ENCODE assay signal across 18 cellular contexts in genomic region chr1:64839270-64839669, GRCh38.
DNase-seq lines count a peak whose midpoint lies in the region; ATAC-seq and TF ChIP-seq lines count a peak whose summit lies in the region.
"Had no signal": no experiment of that assay in that cellular context is flagged by ENCODE, and none has a peak within 500 bp of the region (broad histone marks: within the 10 kb centered on the region; RNA-seq: fewer than 3 reads in every experiment).

No MANE protein-coding gene starts in this region.

- no peak overlapping the region for H3K4me3 Mint-ChIP-seq in activated naive CD8-positive, alpha-beta T cell treated with anti-CD3 and anti-CD28 coated beads for 36 hours
- H3K4me3 Mint-ChIP-seq in activated naive CD8-positive, alpha-beta T cell treated with anti-CD3 and anti-CD28 coated beads, Interleukin-2, amount 50 U/mL, for 24 hours, result no peak overlapping the region
- H3K4me3 Mint-ChIP-seq in T-helper 17 cell, result no peak overlapping the region
- no peak overlapping the region for H3K4me3 Mint-ChIP-seq in memory B cell
- H3K4me3 Mint-ChIP-seq in stimulated activated effector memory CD8-positive, alpha-beta T cell treated with anti-CD3 and anti-CD28 coated beads, Interleukin-12 subunit alpha, Interleukin-12 subunit beta, amount 100 ng/mL, for 72 hours, result no peak overlapping the region

- H3K27me3 ChIP-seq in hepatocyte (no peaks in the 10 kb centered on the region), A673 (replicated peaks; ENCODE audit: insufficient read depth, low read depth, low read length, poor library complexity) (no peaks in the 10 kb centered on the region)

- no peaks in the 10 kb centered on the region for H3K9me3 Mint-ChIP-seq in activated naive CD8-positive, alpha-beta T cell treated with anti-CD3 and anti-CD28 coated beads for 36 hours
- no peaks in the 10 kb centered on the region for H3K9me3 Mint-ChIP-seq in activated naive CD8-positive, alpha-beta T cell treated with anti-CD3 and anti-CD28 coated beads, Interleukin-2, amount 50 U/mL, for 24 hours
- H3K9me3 Mint-ChIP-seq in memory B cell, result no peaks in the 10 kb centered on the region
- H3K9me3 Mint-ChIP-seq in stimulated activated effector memory CD8-positive, alpha-beta T cell treated with anti-CD3 and anti-CD28 coated beads, Interleukin-12 subunit alpha, Interleukin-12 subunit beta, amount 100 ng/mL, for 72 hours, result no peaks in the 10 kb centered on the region

- no peak for TF ChIP-seq CTCF in hepatocyte (IDR thresholded peaks at IDR 0.05; ENCODE audit: poor library complexity)
- no peak for TF ChIP-seq CTCF in A673 (conservative IDR thresholded peaks at IDR 0.05; ENCODE audit: low read depth, low read length)

- BruUV-seq in A673 (replicated peaks; lab: Mats Ljungman, UMichigan), result no TSS peak

- H3K9me3 ChIP-seq in T-helper 17 cell (ENCODE audit: control insufficient read depth, low read length, poor library complexity, severe bottlenecking) (no peaks in the 10 kb centered on the region), hepatocyte (ENCODE audit: low read depth) (no peaks in the 10 kb centered on the region), A673 (ENCODE audit: low read depth, low read length, poor library complexity, severe bottlenecking) (no peaks in the 10 kb centered on the region)

- H3K27me3 Mint-ChIP-seq in activated naive CD8-positive, alpha-beta T cell treated with anti-CD3 and anti-CD28 coated beads for 36 hours, result no peaks in the 10 kb centered on the region
- H3K27me3 Mint-ChIP-seq in activated naive CD8-positive, alpha-beta T cell treated with anti-CD3 and anti-CD28 coated beads, Interleukin-2, amount 50 U/mL, for 24 hours, result no peaks in the 10 kb centered on the region
- no peaks in the 10 kb centered on the region for H3K27me3 Mint-ChIP-seq in T-helper 17 cell
- no peaks in the 10 kb centered on the region for H3K27me3 Mint-ChIP-seq in memory B cell

- H3K36me3 ChIP-seq in hepatocyte (replicated peaks; ENCODE audit: insufficient read depth, low read depth) (no peaks in the 10 kb centered on the region), A673 (ENCODE audit: insufficient read depth, low read length, poor library complexity, severe bottlenecking) (peaks cover 94% of the 10 kb centered on the region)

- H3K4me3 ChIP-seq in hepatocyte, result no peak overlapping the region
- no peak overlapping the region for H3K4me3 ChIP-seq in A673 (ENCODE audit: low read depth, low read length, poor library complexity, severe bottlenecking)

- H3K27ac ChIP-seq in hepatocyte (no peak overlapping the region), A673 (ENCODE audit: low read depth, low read length, poor library complexity, severe bottlenecking) (no peak overlapping the region)
- H3K27ac ChIP-seq: C4-2B, KMS-11 had no signal

- no peak overlapping the region for H3K4me2 ChIP-seq in hepatocyte
- H3K4me2 ChIP-seq: KMS-11 had no signal

- no peaks in the 10 kb centered on the region for H3K9me2 ChIP-seq in hepatocyte (replicated peaks; ENCODE audit: insufficient read depth)

- H3K79me2 ChIP-seq in hepatocyte, result no peaks in the 10 kb centered on the region

- H3K4me1 Mint-ChIP-seq in activated naive CD8-positive, alpha-beta T cell treated with anti-CD3 and anti-CD28 coated beads for 36 hours, result peaks cover 3% of the 10 kb centered on the region
- H3K4me1 Mint-ChIP-seq in activated naive CD8-positive, alpha-beta T cell treated with anti-CD3 and anti-CD28 coated beads, Interleukin-2, amount 50 U/mL, for 24 hours, result peaks cover 2% of the 10 kb centered on the region
- H3K4me1 Mint-ChIP-seq in T-helper 17 cell (peaks cover 6% of the 10 kb centered on the region), memory B cell (peaks cover 7% of the 10 kb centered on the region)
- H3K4me1 Mint-ChIP-seq in stimulated activated effector memory CD8-positive, alpha-beta T cell treated with anti-CD3 and anti-CD28 coated beads, Interleukin-12 subunit alpha, Interleukin-12 subunit beta, amount 100 ng/mL, for 72 hours, result peaks cover 4% of the 10 kb centered on the region

- no peaks in the 10 kb centered on the region for H4K20me1 ChIP-seq in hepatocyte (ENCODE audit: insufficient read depth, poor library complexity, severe bottlenecking)

- CTCF ChIA-PET in A673 (lab: Charles Lee), result no interaction called here

- POLR2A ChIA-PET in A673 (lab: Charles Lee; ENCODE audit: low non-redundant PET), result no interaction called here

- H2AFZ ChIP-seq in hepatocyte, result no peak overlapping the region

- ATAC-seq in activated naive CD8-positive, alpha-beta T cell treated with anti-CD3 and anti-CD28 coated beads, Interleukin-2, amount 50 U/mL, for 24 hours, result no peak
- ATAC-seq in T-helper 17 cell (no peak), memory B cell (ENCODE audit: low read depth) (no peak)
- ATAC-seq in stimulated activated effector memory CD8-positive, alpha-beta T cell treated with anti-CD3 and anti-CD28 coated beads, Interleukin-12 subunit alpha, Interleukin-12 subunit beta, amount 100 ng/mL, for 72 hours, result no peak
- ATAC-seq: PC-3 had no signal

- WGBS in hepatocyte (ENCODE audit: low lambda C conversion rate, missing lambda C conversion rate), result 95% methylated on average over 6 of the region's 6 CpGs

- peaks cover 22% of the 10 kb centered on the region for H3K36me3 Mint-ChIP-seq in activated naive CD8-positive, alpha-beta T cell treated with anti-CD3 and anti-CD28 coated beads for 36 hours
- peaks cover 44% of the 10 kb centered on the region for H3K36me3 Mint-ChIP-seq in activated naive CD8-positive, alpha-beta T cell treated with anti-CD3 and anti-CD28 coated beads, Interleukin-2, amount 50 U/mL, for 24 hours (ENCODE audit: low read depth)
- peaks cover 12% of the 10 kb centered on the region for H3K36me3 Mint-ChIP-seq in T-helper 17 cell (ENCODE audit: low read depth)
- H3K36me3 Mint-ChIP-seq in memory B cell, result peaks cover 30% of the 10 kb centered on the region
- peaks cover 99% of the 10 kb centered on the region for H3K36me3 Mint-ChIP-seq in stimulated activated effector memory CD8-positive, alpha-beta T cell treated with anti-CD3 and anti-CD28 coated beads, Interleukin-12 subunit alpha, Interleukin-12 subunit beta, amount 100 ng/mL, for 72 hours

- H3K4me1 ChIP-seq in hepatocyte (ENCODE audit: insufficient read depth), result no peaks in the 10 kb centered on the region
- H3K4me1 ChIP-seq in A673 (ENCODE audit: insufficient read depth, low read length, poor library complexity, severe bottlenecking), result peaks cover 7% of the 10 kb centered on the region

- peak overlapping the region; percentile 17 for H3K27ac Mint-ChIP-seq in activated naive CD8-positive, alpha-beta T cell treated with anti-CD3 and anti-CD28 coated beads for 36 hours
- H3K27ac Mint-ChIP-seq in activated naive CD8-positive, alpha-beta T cell treated with anti-CD3 and anti-CD28 coated beads, Interleukin-2, amount 50 U/mL, for 24 hours, result no peak overlapping the region
- H3K27ac Mint-ChIP-seq in T-helper 17 cell (peak overlapping the region; percentile 11), memory B cell (peak overlapping the region; percentile 55)
- peak overlapping the region; percentile 60 for H3K27ac Mint-ChIP-seq in stimulated activated effector memory CD8-positive, alpha-beta T cell treated with anti-CD3 and anti-CD28 coated beads, Interleukin-12 subunit alpha, Interleukin-12 subunit beta, amount 100 ng/mL, for 72 hours

- no peak for DNase-seq in activated naive CD8-positive, alpha-beta T cell treated with anti-CD3 and anti-CD28 coated beads for 36 hours
- no peak for DNase-seq in activated naive CD8-positive, alpha-beta T cell treated with anti-CD3 and anti-CD28 coated beads, Interleukin-2, amount 50 U/mL, for 24 hours
- DNase-seq in T-helper 17 cell, result no peak
- DNase-seq in memory B cell (ENCODE audit: low spot score in 2 of 2), result no peak
- no peak for DNase-seq in stimulated activated effector memory CD8-positive, alpha-beta T cell treated with anti-CD3 and anti-CD28 coated beads, Interleukin-12 subunit alpha, Interleukin-12 subunit beta, amount 100 ng/mL, for 72 hours (ENCODE audit: low spot score in 2 of 2)
- no peak for DNase-seq in HPDE6-E6E7 (ENCODE audit: extremely low spot score)
- no peak for DNase-seq in hepatocyte (ENCODE audit: low spot score)
- no peak for DNase-seq in A673 (ENCODE audit: low spot score)
- DNase-seq: ACHN, DMS79 treated with DMSO at 0.1 percent for 48 hours, NCI-H1417, NCI-H187, NCI-H510A treated with DMSO at 0.1 percent for 48 hours, NCI-H774, PC-3, RPMI8226 had no signal

- intact Hi-C loops in A673 (cut with micrococcal nuclease; ENCODE audit: unreplicated experiment), result no loop called here
